Comparison of ENCODE assay signal across 1 cellular context in the genomic region with DNA sequence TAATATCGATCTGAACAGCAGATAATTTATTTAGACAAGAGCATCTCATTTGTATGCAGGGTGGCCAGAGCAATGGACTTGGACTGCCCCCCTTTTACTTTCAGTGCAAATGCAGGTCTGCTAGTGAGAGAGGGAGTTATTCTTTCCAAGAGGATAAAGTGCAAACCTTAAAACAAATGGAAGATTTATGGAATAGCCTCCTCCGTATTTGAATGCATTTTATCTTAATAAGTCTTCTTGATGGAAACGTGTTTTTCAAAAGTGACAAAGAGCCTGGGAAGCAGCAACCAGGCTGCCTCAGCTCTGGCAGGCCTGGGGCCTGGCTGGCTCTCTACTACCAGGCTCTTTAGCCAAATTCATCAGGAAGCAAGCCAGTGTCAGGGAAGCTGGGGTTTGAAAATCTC.
TF ChIP-seq lines count a peak whose summit lies in the region.

No MANE protein-coding gene starts in this region.

TF ChIP-seq in SK-N-SH treated with all-trans-retinoic acid at 6 μM for 48 hours, 23 proteins besides CTCF, POLR2A, EP300 and RAD21 (continued from another document):
- TF ChIP-seq, protein P1, sequence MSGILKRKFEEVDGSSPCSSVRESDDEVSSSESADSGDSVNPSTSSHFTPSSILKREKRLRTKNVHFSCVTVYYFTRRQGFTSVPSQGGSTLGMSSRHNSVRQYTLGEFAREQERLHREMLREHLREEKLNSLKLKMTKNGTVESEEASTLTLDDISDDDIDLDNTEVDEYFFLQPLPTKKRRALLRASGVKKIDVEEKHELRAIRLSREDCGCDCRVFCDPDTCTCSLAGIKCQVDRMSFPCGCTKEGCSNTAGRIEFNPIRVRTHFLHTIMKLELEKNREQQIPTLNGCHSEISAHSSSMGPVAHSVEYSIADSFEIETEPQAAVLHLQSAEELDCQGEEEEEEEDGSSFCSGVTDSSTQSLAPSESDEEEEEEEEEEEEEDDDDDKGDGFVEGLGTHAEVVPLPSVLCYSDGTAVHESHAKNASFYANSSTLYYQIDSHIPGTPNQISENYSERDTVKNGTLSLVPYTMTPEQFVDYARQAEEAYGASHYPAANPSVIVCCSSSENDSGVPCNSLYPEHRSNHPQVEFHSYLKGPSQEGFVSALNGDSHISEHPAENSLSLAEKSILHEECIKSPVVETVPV (CRISPR knock-in tag; IDR thresholded peaks at IDR 0.05) = no peak
- TF ChIP-seq OSR1 (CRISPR knock-in tag; IDR thresholded peaks at IDR 0.05) (no peak), ISL1 (CRISPR knock-in tag; IDR thresholded peaks at IDR 0.05) (no peak), ZFP30 (CRISPR knock-in tag; IDR thresholded peaks at IDR 0.05) (no peak)
TF ChIP-seq in SK-N-SH treated with all-trans-retinoic acid at 6 μM for 48 hours: peak in this region for 0.
